In genomic region chr5:132054697-132055440, GRCh38 we compare ENCODE assay signal across 20 cellular contexts. TPM values are rescaled to one million over a fixed set of nuclear protein-coding genes. Genes with fewer than 3 reads are reported as not detected.
DNase-seq lines count a peak whose midpoint lies in the region; ATAC-seq and TF ChIP-seq lines count a peak whose summit lies in the region.
"Had no signal": no experiment of that assay in that cellular context is flagged by ENCODE, and none has a peak within 500 bp of the region (broad histone marks: within the 10 kb centered on the region; RNA-seq: fewer than 3 reads in every experiment).

No MANE protein-coding gene starts in this region.

- no peaks in the 10 kb centered on the region for H3K4me1 ChIP-seq in heart left ventricle
- no peaks in the 10 kb centered on the region for H3K4me1 ChIP-seq in right cardiac atrium (ENCODE audit: control insufficient read depth, insufficient read depth, low read length)
- no peaks in the 10 kb centered on the region for H3K4me1 ChIP-seq in RWPE2 (ENCODE audit: insufficient read depth, poor library complexity, severe bottlenecking)

- 67 to 79% (median 72%) methylated on average over 9 of the region's 9 CpGs for WGBS in heart left ventricle, 4 donors
- 66% methylated on average over 9 of the region's 9 CpGs for WGBS in right cardiac atrium

- H3K9me3 Mint-ChIP-seq in immature natural killer cell, result no peaks in the 10 kb centered on the region
- H3K9me3 Mint-ChIP-seq: IgD-negative memory B cell had no signal

- TF ChIP-seq POLR2A in heart left ventricle (IDR thresholded peaks at IDR 0.05), result no peak

- no peaks in the 10 kb centered on the region for H3K36me3 Mint-ChIP-seq in immature natural killer cell
- H3K36me3 Mint-ChIP-seq: IgD-negative memory B cell had no signal

- peak in 3 of 5 donors; percentile 4 to 36 (median 19) for DNase-seq in heart left ventricle
- no peak for DNase-seq in right cardiac atrium
- peak; percentile 60 for DNase-seq in RWPE2 (ENCODE audit: low spot score)
- peak in 1 of 3 donors; percentile 22 for DNase-seq in immature natural killer cell
- peak; percentile 25 for DNase-seq in ureter (ENCODE audit: low spot score)
- no peak for DNase-seq in NCI-H526 (lab: John Stamatoyannopoulos, UW)
- DNase-seq: activated CD4-positive, alpha-beta T cell treated with anti-CD3 and anti-CD28 coated beads for 4 hours; DMS79; foreskin melanocyte; NCI-H187; NK-92 treated with Interleukin-12 subunit alpha and Interleukin-12 subunit beta, amount 100 ng/mL, for 24 hours had no signal

- H3K27ac ChIP-seq in heart left ventricle (no peak overlapping the region), right cardiac atrium (ENCODE audit: low read length) (no peak overlapping the region), RWPE2 (ENCODE audit: poor library complexity, severe bottlenecking) (no peak overlapping the region)
- H3K27ac ChIP-seq: dorsolateral prefrontal cortex, HL-60, RWPE1, thoracic aorta had no signal

- no peaks in the 10 kb centered on the region for H3K9me3 ChIP-seq in heart left ventricle
- no peaks in the 10 kb centered on the region for H3K9me3 ChIP-seq in right cardiac atrium (ENCODE audit: control insufficient read depth, low read length)
- H3K9me3 ChIP-seq in RWPE2 (ENCODE audit: severe bottlenecking), result no peaks in the 10 kb centered on the region
- H3K9me3 ChIP-seq: thoracic aorta had no signal

- TF ChIP-seq CTCF in heart left ventricle (IDR thresholded peaks at IDR 0.05) (no peak), RWPE2 (IDR thresholded peaks at IDR 0.05; ENCODE audit: poor library complexity, severe bottlenecking) (no peak)

- intact Hi-C loops in heart left ventricle (cut with DNase I), result no loop called here
- intact Hi-C loops in right cardiac atrium (cut with DNase I), result no loop called here

- peaks cover 3 to 10% (median 7%) of the 10 kb centered on the region in 3 donors for H3K27me3 Mint-ChIP-seq in immature natural killer cell (ENCODE audit: low read depth in 3 of 3)

- peaks cover 47 to 54% of the 10 kb centered on the region in 2 donors for H3K4me1 Mint-ChIP-seq in immature natural killer cell
- H3K4me1 Mint-ChIP-seq: IgD-negative memory B cell had no signal

- peak overlapping the region; percentile 23 to 97 (median 78) for H3K27ac Mint-ChIP-seq in immature natural killer cell

- no peak for ATAC-seq in heart left ventricle
- ATAC-seq in right cardiac atrium, result no peak
- no peak for ATAC-seq in RWPE2 (ENCODE audit: low read depth)
- no peak for ATAC-seq in HG03039 (IDR thresholded peaks at IDR 0.05; ENCODE audit: unreplicated experiment)

- H3K4me3 Mint-ChIP-seq in immature natural killer cell, result peak overlapping the region in 1 of 5 donors; percentile 66
- H3K4me3 Mint-ChIP-seq: IgD-negative memory B cell had no signal

- H3K27me3 ChIP-seq in heart left ventricle, result no peaks in the 10 kb centered on the region
- H3K27me3 ChIP-seq in right cardiac atrium (ENCODE audit: control insufficient read depth, insufficient read depth), result no peaks in the 10 kb centered on the region
- H3K27me3 ChIP-seq in RWPE2 (ENCODE audit: insufficient read depth, poor library complexity, severe bottlenecking), result no peaks in the 10 kb centered on the region
- H3K27me3 ChIP-seq: dorsolateral prefrontal cortex had no signal

- no peak overlapping the region for H3K4me3 ChIP-seq in heart left ventricle
- H3K4me3 ChIP-seq in right cardiac atrium (ENCODE audit: low read length), result no peak overlapping the region
- no peak overlapping the region for H3K4me3 ChIP-seq in RWPE2 (ENCODE audit: severe bottlenecking)
- H3K4me3 ChIP-seq: dorsolateral prefrontal cortex, thoracic aorta had no signal

- H3K36me3 ChIP-seq in heart left ventricle (no peaks in the 10 kb centered on the region), RWPE2 (ENCODE audit: low read depth) (no peaks in the 10 kb centered on the region)
- H3K36me3 ChIP-seq: thoracic aorta had no signal

RNA-seq across cellular contexts. Expression of gene IL3, which starts 5.6 kb away (rescaled TPM):
- total RNA-seq in heart left ventricle (not detected), right cardiac atrium (not detected), ureter (not detected)
- polyA plus RNA-seq in heart left ventricle (not detected), right cardiac atrium (not detected), immature natural killer cell (under 1 TPM in 1 of 3 donors, not detected in 2; 0.20 TPM)
- total RNA-seq: dorsolateral prefrontal cortex, epithelial cell of proximal tubule, mononuclear cell, renal cortical epithelial cell, thoracic aorta had no signal
- polyA plus RNA-seq: IgD-negative memory B cell had no signal

RNA-seq across cellular contexts. Expression of gene CSF2, which starts 18.7 kb away (rescaled TPM):
- total RNA-seq in heart left ventricle, result under 1 TPM in 1 of 9 donors, not detected in 8; 0.67 TPM
- polyA plus RNA-seq in heart left ventricle, result not detected
- not detected for total RNA-seq in right cardiac atrium
- not detected for polyA plus RNA-seq in right cardiac atrium
- polyA plus RNA-seq in immature natural killer cell, result under 1 TPM in 2 of 3 donors, not detected in 1; 0.43 to 0.86 TPM
- total RNA-seq in ureter, result not detected
- total RNA-seq: dorsolateral prefrontal cortex, thoracic aorta had no signal
- polyA plus RNA-seq: IgD-negative memory B cell had no signal

RNA-seq across cellular contexts. Expression of gene ACSL6, which starts 43.4 kb away (rescaled TPM):
- 1 to 10 TPM in 5 of 9 donors, under 1 TPM in 4; 0.53 to 3.8 (median 2.1) TPM for total RNA-seq in heart left ventricle
- polyA plus RNA-seq in heart left ventricle, result 1 to 10 TPM in 1 of 2 donors, under 1 TPM in 1; 0.33 to 3.2 TPM
- 1 to 10 TPM; 1.7 to 6.7 (median 4.3) TPM for total RNA-seq in right cardiac atrium
- polyA plus RNA-seq in right cardiac atrium, result 2.7 TPM
- 1 to 10 TPM; 2.0 to 3.1 (median 2.1) TPM for polyA plus RNA-seq in immature natural killer cell
- total RNA-seq in ureter, result 0.81 TPM

Comparison
In these comparisons a context has a peak if more than half of its experiments do, and no peak if none do; other contexts are left out.
1. DNase-seq: peak in heart left ventricle (3 of 5), RWPE2 (single experiment) and ureter (single experiment); none in right cardiac atrium (0 of 3) and NCI-H526 (0 of 2).